Comparison of ENCODE assay signal across 1 cellular context in the genomic region with DNA sequence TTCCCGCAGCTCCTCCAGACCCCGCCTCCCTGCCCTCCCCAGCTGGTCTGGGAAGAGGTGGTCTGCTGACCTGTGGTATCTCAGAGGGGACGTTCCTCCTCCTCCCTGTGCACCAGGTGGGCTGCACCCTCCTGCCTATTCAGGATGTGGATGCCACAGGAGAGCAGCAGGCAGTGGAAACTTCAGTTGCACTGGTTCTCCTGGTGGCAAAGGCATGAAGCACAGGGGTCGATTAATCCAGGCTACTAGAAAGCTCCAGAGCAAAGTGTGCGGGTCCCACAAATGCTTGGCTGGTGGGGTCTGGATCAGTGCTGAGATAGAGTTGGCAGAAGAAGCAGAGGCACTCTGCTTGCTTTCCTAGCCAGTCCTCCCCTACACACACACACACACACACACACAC.
TF ChIP-seq lines count a peak whose summit lies in the region.

No MANE protein-coding gene starts in this region.

TF ChIP-seq in H1, 55 proteins besides CTCF, POLR2A, EP300 and RAD21:
- TF ChIP-seq RXRA (IDR thresholded peaks at IDR 0.05; ENCODE audit: insufficient read depth, low read depth, low read length) (no peak), HDAC2 (IDR thresholded peaks at IDR 0.05; ENCODE audit: borderline replicate concordance in 1 of 2, low read depth in 2 of 2, low read length in 2 of 2) (no peak), PHF8 (conservative IDR thresholded peaks at IDR 0.05; ENCODE audit: low read depth, low read length) (no peak), BCL11A (IDR thresholded peaks at IDR 0.05; ENCODE audit: low read depth in 2 of 2, low read length in 2 of 2) (no peak), ATF3 (IDR thresholded peaks at IDR 0.05; ENCODE audit: insufficient read depth, low read depth, low read length) (no peak), CBX5 (IDR thresholded peaks at IDR 0.05; ENCODE audit: low read depth, low read length) (no peak), EGR1 (IDR thresholded peaks at IDR 0.05; ENCODE audit: borderline replicate concordance, low read depth, low read length) (no peak), JUND (IDR thresholded peaks at IDR 0.05; ENCODE audit: low read length) (no peak), SRF (IDR thresholded peaks at IDR 0.05; ENCODE audit: low read depth, low read length) (no peak), SIX5 (IDR thresholded peaks at IDR 0.05; ENCODE audit: low read depth, low read length) (no peak), KDM5A (IDR thresholded peaks at IDR 0.05; ENCODE audit: low read length) (no peak), SP4 (IDR thresholded peaks at IDR 0.05; ENCODE audit: low read length) (no peak), TCF12 (IDR thresholded peaks at IDR 0.05; ENCODE audit: low read depth, low read length) (no peak), TAF7 (optimal IDR thresholded peaks at IDR 0.05; ENCODE audit: borderline replicate concordance, low read depth, low read length) (no peak), ZNF274 (IDR thresholded peaks at IDR 0.05; ENCODE audit: borderline replicate concordance, extremely low read depth, low read length) (no peak), CHD2 (IDR thresholded peaks at IDR 0.05; ENCODE audit: low read length) (no peak)
- TF ChIP-seq, protein P1, sequence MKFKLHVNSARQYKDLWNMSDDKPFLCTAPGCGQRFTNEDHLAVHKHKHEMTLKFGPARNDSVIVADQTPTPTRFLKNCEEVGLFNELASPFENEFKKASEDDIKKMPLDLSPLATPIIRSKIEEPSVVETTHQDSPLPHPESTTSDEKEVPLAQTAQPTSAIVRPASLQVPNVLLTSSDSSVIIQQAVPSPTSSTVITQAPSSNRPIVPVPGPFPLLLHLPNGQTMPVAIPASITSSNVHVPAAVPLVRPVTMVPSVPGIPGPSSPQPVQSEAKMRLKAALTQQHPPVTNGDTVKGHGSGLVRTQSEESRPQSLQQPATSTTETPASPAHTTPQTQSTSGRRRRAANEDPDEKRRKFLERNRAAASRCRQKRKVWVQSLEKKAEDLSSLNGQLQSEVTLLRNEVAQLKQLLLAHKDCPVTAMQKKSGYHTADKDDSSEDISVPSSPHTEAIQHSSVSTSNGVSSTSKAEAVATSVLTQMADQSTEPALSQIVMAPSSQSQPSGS (IDR thresholded peaks at IDR 0.05; ENCODE audit: low read length) = no peak
- TF ChIP-seq, protein P2, sequence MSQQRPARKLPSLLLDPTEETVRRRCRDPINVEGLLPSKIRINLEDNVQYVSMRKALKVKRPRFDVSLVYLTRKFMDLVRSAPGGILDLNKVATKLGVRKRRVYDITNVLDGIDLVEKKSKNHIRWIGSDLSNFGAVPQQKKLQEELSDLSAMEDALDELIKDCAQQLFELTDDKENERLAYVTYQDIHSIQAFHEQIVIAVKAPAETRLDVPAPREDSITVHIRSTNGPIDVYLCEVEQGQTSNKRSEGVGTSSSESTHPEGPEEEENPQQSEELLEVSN (IDR thresholded peaks at IDR 0.05) = no peak
